Comparison of ENCODE assay signal across 8 cellular contexts in the genomic region with DNA sequence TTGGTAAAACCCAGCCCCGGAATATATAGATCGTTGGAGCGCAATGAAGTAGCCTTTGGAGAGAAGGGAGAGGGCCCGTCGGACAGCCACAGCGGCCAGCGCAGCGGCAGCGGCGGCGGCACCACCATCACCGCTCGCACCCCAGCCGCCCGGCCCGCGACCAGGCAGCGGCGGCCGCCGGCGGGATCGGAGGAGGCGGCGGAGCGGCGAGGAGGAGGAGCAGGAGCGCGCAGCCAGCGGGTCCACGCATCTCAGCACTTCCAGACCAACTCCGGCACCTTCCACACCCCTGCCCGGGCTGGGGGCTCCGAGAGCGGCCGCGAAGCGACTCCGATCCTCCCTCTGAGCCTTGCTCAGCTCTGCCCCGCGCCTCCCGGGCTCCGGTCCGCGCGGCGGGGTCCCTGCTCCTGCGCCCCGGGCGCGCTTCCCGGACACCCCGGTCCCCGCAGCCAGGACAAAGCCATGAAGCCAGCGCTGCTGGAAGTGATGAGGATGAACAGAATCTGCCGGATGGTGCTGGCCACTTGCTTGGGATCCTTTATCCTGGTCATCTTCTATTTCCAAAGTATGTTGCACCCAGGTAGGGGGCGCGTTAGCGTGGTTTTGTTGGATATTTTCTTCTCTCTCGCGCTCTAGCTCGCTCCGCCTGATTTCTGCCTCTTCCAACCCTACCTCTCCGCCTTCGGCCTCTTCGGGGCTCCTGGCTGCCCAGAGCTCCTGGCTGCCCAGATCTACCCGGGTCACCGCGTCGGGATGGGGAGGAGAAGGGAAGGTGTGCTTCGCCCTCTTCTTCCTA. TPM values are rescaled to one million over a fixed set of nuclear protein-coding genes. Genes with fewer than 3 reads are reported as not detected.
DNase-seq lines count a peak whose midpoint lies in the region; ATAC-seq and TF ChIP-seq lines count a peak whose summit lies in the region.

No MANE protein-coding gene starts in this region.

- H2AFZ ChIP-seq in KMS-11 (ENCODE audit: low read depth) (peak overlapping the region; percentile 80), osteoblast (ENCODE audit: low read length) (peak overlapping the region; percentile 94)

- peak; percentile 32 for DNase-seq in GDM1 (lab: John Stamatoyannopoulos, UW)
- peak; percentile 87 for DNase-seq in SIG-M5 (lab: John Stamatoyannopoulos, UW)
- peak; percentile 83 for DNase-seq in activated naive CD8-positive, alpha-beta T cell treated with anti-CD3 and anti-CD28 coated beads, Interleukin-2, amount 10 ng/mL, durations not matched to agents 7 days and 5 days
- peak; percentile 77 for DNase-seq in Right ventricle myocardium superior
- DNase-seq in osteoblast (ENCODE audit: insufficient read length, low spot score, missing footprints) = peak; percentile 87
- DNase-seq in HT-29 (ENCODE audit: low spot score) = no peak

- peak overlapping the region; percentile 94 for H3K27ac Mint-ChIP-seq in activated naive CD8-positive, alpha-beta T cell treated with anti-CD3 and anti-CD28 coated beads, Interleukin-2, amount 10 ng/mL, durations not matched to agents 7 days and 5 days

- no peaks in the 10 kb centered on the region for H3K36me3 ChIP-seq in KMS-11 (ENCODE audit: insufficient read depth)
- H3K36me3 ChIP-seq in osteoblast (ENCODE audit: insufficient read depth, low read length) = no peaks in the 10 kb centered on the region

- H3K27ac ChIP-seq in KMS-11 = peak overlapping the region; percentile 71; the same call in 1 of the 2 replicates
- H3K27ac ChIP-seq in osteoblast (ENCODE audit: low read depth, low read length) = peak overlapping the region; percentile 86

- peaks cover 39% of the 10 kb centered on the region for H3K4me1 ChIP-seq in KMS-11 (ENCODE audit: low read depth, poor library complexity, severe bottlenecking)
- H3K4me1 ChIP-seq in osteoblast (ENCODE audit: insufficient read depth, low read length) = peaks cover 31% of the 10 kb centered on the region

- POLR2A ChIA-PET in activated naive CD8-positive, alpha-beta T cell treated with anti-CD3 and anti-CD28 coated beads, Interleukin-2, amount 10 ng/mL, durations not matched to agents 7 days and 5 days (lab: Charles Lee) = interaction anchor here (0.6 to 6.8 kb wide), 14 partner anchors 10 to 231 kb away, joined by 3 to 63 read pairs (median 9); no protein-coding TSS in a partner anchor

- no peaks in the 10 kb centered on the region for H3K9me3 Mint-ChIP-seq in activated naive CD8-positive, alpha-beta T cell treated with anti-CD3 and anti-CD28 coated beads, Interleukin-2, amount 10 ng/mL, durations not matched to agents 7 days and 5 days

- peak; percentile 37; the same call in 1 of the 2 replicates for TF ChIP-seq CTCF in KMS-11 (conservative IDR thresholded peaks at IDR 0.05; ENCODE audit: low read depth, low read length)
- peak; percentile 41 for TF ChIP-seq CTCF in osteoblast (IDR thresholded peaks at IDR 0.05; ENCODE audit: extremely low read depth, low read depth, low read length)

- intact Hi-C loops in Right ventricle myocardium superior (cut with DNase I) = loop anchor here (5.0 kb wide), 1 partner anchor 75 kb away; no protein-coding TSS in a partner anchor

- H3K9me3 ChIP-seq in osteoblast (ENCODE audit: low read depth, low read length) = no peaks in the 10 kb centered on the region

- H3K4me3 ChIP-seq in KMS-11 (IDR thresholded peaks at IDR 0.05; ENCODE audit: insufficient read depth, low read depth, low read length) = no peak overlapping the region
- peak overlapping the region; percentile 93 for H3K4me3 ChIP-seq in osteoblast (ENCODE audit: insufficient read depth, low read length)

- H3K79me2 ChIP-seq in KMS-11 (ENCODE audit: insufficient read depth, low read depth) (peaks cover 48% of the 10 kb centered on the region), osteoblast (ENCODE audit: insufficient read depth, low read length) (peaks cover 52% of the 10 kb centered on the region)

- no peaks in the 10 kb centered on the region for H3K27me3 ChIP-seq in KMS-11 (ENCODE audit: insufficient read depth, low read depth)
- no peaks in the 10 kb centered on the region for H3K27me3 ChIP-seq in osteoblast (ENCODE audit: insufficient read depth, low read length)

- H3K4me2 ChIP-seq in KMS-11 (peak overlapping the region; percentile 47), osteoblast (ENCODE audit: insufficient read depth, low read length) (peak overlapping the region; percentile 89)

- H3K36me3 Mint-ChIP-seq in activated naive CD8-positive, alpha-beta T cell treated with anti-CD3 and anti-CD28 coated beads, Interleukin-2, amount 10 ng/mL, durations not matched to agents 7 days and 5 days = peaks cover 8% of the 10 kb centered on the region

- peak overlapping the region; percentile 99 for H3K4me3 Mint-ChIP-seq in activated naive CD8-positive, alpha-beta T cell treated with anti-CD3 and anti-CD28 coated beads, Interleukin-2, amount 10 ng/mL, durations not matched to agents 7 days and 5 days

- H3K9ac ChIP-seq in KMS-11 = peak overlapping the region; percentile 79

- H3K4me1 Mint-ChIP-seq in activated naive CD8-positive, alpha-beta T cell treated with anti-CD3 and anti-CD28 coated beads, Interleukin-2, amount 10 ng/mL, durations not matched to agents 7 days and 5 days = peaks cover 33% of the 10 kb centered on the region

- H4K20me1 ChIP-seq in KMS-11 (ENCODE audit: insufficient read depth) (no peaks in the 10 kb centered on the region), osteoblast (ENCODE audit: insufficient read depth, low read length) (peaks cover 4% of the 10 kb centered on the region)

- ATAC-seq in GM21786 (IDR thresholded peaks at IDR 0.05; ENCODE audit: unreplicated experiment) = peak; percentile 23
- peak; percentile 44 for ATAC-seq in activated naive CD8-positive, alpha-beta T cell treated with anti-CD3 and anti-CD28 coated beads, Interleukin-2, amount 10 ng/mL, durations not matched to agents 7 days and 5 days (ENCODE audit: low read depth)
- peak; percentile 62 for ATAC-seq in Right ventricle myocardium superior (ENCODE audit: poor library complexity)

- no peaks in the 10 kb centered on the region for H3K27me3 Mint-ChIP-seq in activated naive CD8-positive, alpha-beta T cell treated with anti-CD3 and anti-CD28 coated beads, Interleukin-2, amount 10 ng/mL, durations not matched to agents 7 days and 5 days

RNA-seq across cellular contexts. Expression of gene CHST11, which starts 0.4 kb away (rescaled TPM):
- 10 to 100 TPM; 64.9 to 72.9 TPM for total RNA-seq in activated naive CD8-positive, alpha-beta T cell treated with anti-CD3 and anti-CD28 coated beads, Interleukin-2, amount 10 ng/mL, durations not matched to agents 7 days and 5 days
- total RNA-seq in Right ventricle myocardium superior (3.0 TPM), osteoblast (23.0 and 24.6 TPM in 2 replicates)
- 1.6 and 3.8 TPM in 2 replicates for total RNA-seq in HT-29 (2014; rRNA removed; shearing (Covaris generic))
